ENCODE assay signal across 8 cellular contexts in genomic region chr3:196081834-196082470, GRCh38. TPM values are rescaled to one million over a fixed set of nuclear protein-coding genes. Genes with fewer than 3 reads are reported as not detected.
DNase-seq lines count a peak whose midpoint lies in the region; ATAC-seq and TF ChIP-seq lines count a peak whose summit lies in the region.

TFRC (minus strand) TSS chr3:196082090; CDS start chr3:196077099, 4,991 bp downstream.

- peaks cover 0 to 7% of the 10 kb centered on the region in 2 experiments; a peak in 2 of 4 replicates for H3K4me1 ChIP-seq in SK-N-SH (ENCODE audit: control insufficient read depth in 1 of 2, insufficient read depth in 2 of 2, low read depth in 1 of 2, low read length in 1 of 2)

- no peaks in the 10 kb centered on the region for H3K9me2 ChIP-seq in SK-N-SH

- H4K20me1 ChIP-seq in SK-N-SH (ENCODE audit: insufficient read depth), result peaks cover 33% of the 10 kb centered on the region

- WGBS in SK-N-SH (ENCODE audit: low lambda C conversion rate), result 12% methylated on average over 5 of the region's 66 CpGs

- TF ChIP-seq CTCF in GM10248 (IDR thresholded peaks at IDR 0.05; ENCODE audit: control extremely low read depth, extremely low read depth, low read depth, missing control alignments) (no peak), SK-N-SH (IDR thresholded peaks at IDR 0.05) (no peak)

- TF ChIP-seq RAD21 in SK-N-SH (IDR thresholded peaks at IDR 0.05; ENCODE audit: low read length), result 0 out of 2 replicates have a peak, but pooled peaks have one; percentile 6

- peak; percentile 100 for DNase-seq in GM10248 (ENCODE audit: extremely low spot score)
- DNase-seq in NCI-H1092 (lab: John Stamatoyannopoulos, UW), result peak; percentile 97
- peak; percentile 100 for DNase-seq in SK-N-SH
- peak; percentile 99 for DNase-seq in activated naive CD4-positive, alpha-beta T cell treated with anti-CD3 and anti-CD28 coated beads, Interleukin-2, amount 50 U/mL, for 16 hours
- DNase-seq in germinal center (ENCODE audit: low spot score), result peak; percentile 100
- DNase-seq in nucleus accumbens (lab: John Stamatoyannopoulos, UW), result peak; percentile 37 to 98 (median 90)
- DNase-seq in superior temporal gyrus (ENCODE audit: extremely low spot score), result peak; percentile 94

- H3F3A ChIP-seq in SK-N-SH (replicated peaks; ENCODE audit: insufficient read depth), result peaks cover 5% of the 10 kb centered on the region

- H3K9me3 ChIP-seq in SK-N-SH, result no peaks in the 10 kb centered on the region

- CTCF ChIA-PET in GM10248 (lab: Yijun Ruan, JAX), result interaction anchor here (1.1 to 2.9 kb wide), 3 partner anchors 9 to 98 kb away, joined by 3 to 9 read pairs (median 5); no protein-coding TSS in a partner anchor
- CTCF ChIA-PET in SK-N-SH (lab: Yijun Ruan, JAX), result interaction anchor here (1.3 to 1.7 kb wide), 2 partner anchors 9 to 115 kb away, joined by 5 to 8 read pairs; no protein-coding TSS in a partner anchor

- ATAC-seq in HG02588 (IDR thresholded peaks at IDR 0.05; ENCODE audit: unreplicated experiment), result peak; percentile 81

- peaks cover 48% of the 10 kb centered on the region for H3K79me2 ChIP-seq in SK-N-SH (ENCODE audit: insufficient read depth)

- H3K36me3 ChIP-seq in SK-N-SH (replicated peaks in 1 of 2; ENCODE audit: control insufficient read depth in 1 of 2, insufficient read depth in 2 of 2, low read length in 1 of 2), result no peaks in the 10 kb centered on the region

- H3K4me3 ChIP-seq in SK-N-SH (ENCODE audit: low read depth in 2 of 2, low read length in 1 of 2), result peak within 1 kb of the TSS; percentile 86 to 99

- peak within 1 kb of the TSS; percentile 78 to 86 for H3K27ac ChIP-seq in SK-N-SH (ENCODE audit: low read depth in 2 of 2, low read length in 1 of 2)

- TF ChIP-seq EP300 in SK-N-SH (IDR thresholded peaks at IDR 0.05; ENCODE audit: borderline replicate concordance in 1 of 2, low read depth in 1 of 2, low read length in 1 of 2), result 0 out of 4 replicates have a peak, but pooled peaks of 1 of the 2 experiments have one; percentile 26

- POLR2A ChIA-PET in GM10248 (lab: Yijun Ruan, JAX), result interaction anchor here (0.6 kb wide), 1 partner anchor 206 kb away, joined by 3 read pairs; the partner anchor contains the start of gene PCYT1A
- POLR2A ChIA-PET in SK-N-SH (lab: Yijun Ruan, JAX), result interaction anchor here (1.1 to 1.2 kb wide), 2 partner anchors 28 to 105 kb away, joined by 3 to 5 read pairs; no protein-coding TSS in a partner anchor

- H3K4me2 ChIP-seq in SK-N-SH, result peak within 1 kb of the TSS; percentile 86

- peak within 1 kb of the TSS; percentile 89 for H3K9ac ChIP-seq in SK-N-SH

- H3K27me3 ChIP-seq in SK-N-SH (ENCODE audit: insufficient read depth), result no peaks in the 10 kb centered on the region

- peak within 1 kb of the TSS; percentile 89 for H2AFZ ChIP-seq in SK-N-SH (ENCODE audit: low read depth)

TF ChIP-seq in SK-N-SH, 30 proteins besides CTCF, POLR2A, EP300 and RAD21 (continues in another document):
- TF ChIP-seq RCOR1 (IDR thresholded peaks at IDR 0.05; ENCODE audit: low read length), result no peak
- no peak for TF ChIP-seq TCF12 (IDR thresholded peaks at IDR 0.05)
- no peak for TF ChIP-seq IRF3 (IDR thresholded peaks at IDR 0.05; ENCODE audit: low read depth, low read length)
- TF ChIP-seq POLR2AphosphoS5 (IDR thresholded peaks at IDR 0.05; ENCODE audit: low read depth, low read length), result peak; percentile 99
- TF ChIP-seq MAX (IDR thresholded peaks at IDR 0.05; ENCODE audit: low read depth), result no peak; the same call in 1 of the 2 replicates
- no peak for TF ChIP-seq FOXJ3 (CRISPR knock-in tag; IDR thresholded peaks at IDR 0.05)
- TF ChIP-seq MEF2A (IDR thresholded peaks at IDR 0.05; ENCODE audit: borderline replicate concordance, low read depth), result no peak
- TF ChIP-seq FOSL2 (IDR thresholded peaks at IDR 0.05; ENCODE audit: borderline replicate concordance, low read depth), result no peak
- no peak for TF ChIP-seq USF2 (IDR thresholded peaks at IDR 0.05; ENCODE audit: borderline replicate concordance, low read depth, low read length)
- peak; percentile 83 for TF ChIP-seq REST (IDR thresholded peaks at IDR 0.05; ENCODE audit: low read depth, low read length)
- peak; percentile 63 for TF ChIP-seq MXI1 (IDR thresholded peaks at IDR 0.05; ENCODE audit: low read depth, low read length)
- TF ChIP-seq JUND (IDR thresholded peaks at IDR 0.05), result no peak
- no peak for TF ChIP-seq RXRA (IDR thresholded peaks at IDR 0.05; ENCODE audit: borderline replicate concordance, low read depth)
- TF ChIP-seq EZH2phosphoT487 (IDR thresholded peaks at IDR 0.05; ENCODE audit: borderline replicate concordance, low read depth), result no peak
- TF ChIP-seq YY1 (IDR thresholded peaks at IDR 0.05; ENCODE audit: low read depth), result peak; percentile 81
- no peak for TF ChIP-seq TEAD4 (IDR thresholded peaks at IDR 0.05; ENCODE audit: borderline replicate concordance, insufficient read depth)
- peak; percentile 97 for TF ChIP-seq ZBTB33 (IDR thresholded peaks at IDR 0.05; ENCODE audit: borderline replicate concordance, low read depth)
- TF ChIP-seq RFX5 (IDR thresholded peaks at IDR 0.05; ENCODE audit: low read length), result no peak
- TF ChIP-seq USF1 (IDR thresholded peaks at IDR 0.05; ENCODE audit: borderline replicate concordance, low read depth), result no peak
- peak; percentile 77 for TF ChIP-seq GABPA (IDR thresholded peaks at IDR 0.05; ENCODE audit: low read depth)

RNA-seq across cellular contexts. Expression of gene TFRC, which starts in this region (rescaled TPM):
- polyA plus RNA-seq in SK-N-SH (2012; rRNA removed), result 35.0 and 53.5 TPM in 2 replicates
- polyA plus RNA-seq in SK-N-SH (2012; cell fraction: cytosol; rRNA removed), result 57.0 and 58.6 TPM in 2 replicates
- polyA plus RNA-seq in SK-N-SH (2012; cell fraction: nucleus; rRNA removed), result 18.8 and 46.6 TPM in 2 replicates

Comparison
In these comparisons a context has a peak if more than half of its experiments do, and no peak if none do; other contexts are left out.
1. Peak in every context shown above with its lines: DNase-seq, ATAC-seq, H3K4me3 ChIP-seq and H3K27ac ChIP-seq.